ENCODE assay signal across 9 cellular contexts in genomic region chr2:74414913-74415761, GRCh38. TPM values are rescaled to one million over a fixed set of nuclear protein-coding genes. Genes with fewer than 3 reads are reported as not detected.
DNase-seq lines count a peak whose midpoint lies in the region; ATAC-seq, FAIRE-seq and TF ChIP-seq lines count a peak whose summit lies in the region.
"Had no signal": no experiment of that assay in that cellular context is flagged by ENCODE, and none has a peak within 500 bp of the region (broad histone marks: within the 10 kb centered on the region; RNA-seq: fewer than 3 reads in every experiment).

No MANE protein-coding gene starts in this region.

- peak; percentile 45 to 75 for ATAC-seq in naive thymus-derived CD8-positive, alpha-beta T cell
- no peak for ATAC-seq in HG02885 (IDR thresholded peaks at IDR 0.05; ENCODE audit: poor library complexity, unreplicated experiment)

- DNase-seq in NCI-H524 (lab: John Stamatoyannopoulos, UW), result peak; percentile 46 to 60
- no peak for DNase-seq in NCI-H524 treated with DMSO at 0.1 percent for 48 hours (lab: John Stamatoyannopoulos, UW)
- DNase-seq in Peyer's patch, result peak in 2 of 3 donors; percentile 61 to 81
- DNase-seq in naive thymus-derived CD8-positive, alpha-beta T cell, result peak in 5 of 10 donors; percentile 16 to 65 (median 32)
- no peak for DNase-seq in RCC 7860 (ENCODE audit: low spot score)
- no peak for DNase-seq in Caco-2

- H3K27me3 ChIP-seq in Peyer's patch (no peaks in the 10 kb centered on the region), esophagus (ENCODE audit: control insufficient read depth in 1 of 2, insufficient read depth in 2 of 2, low read length in 2 of 2) (peaks cover 0 to 2% of the 10 kb centered on the region in 2 donors), Caco-2 (replicated peaks; ENCODE audit: control insufficient read depth, insufficient read depth, low read length) (no peaks in the 10 kb centered on the region)

- H3K36me3 ChIP-seq in Peyer's patch (no peaks in the 10 kb centered on the region), esophagus (ENCODE audit: control insufficient read depth in 2 of 2, insufficient read depth in 2 of 2, low read length in 1 of 2) (no peaks in the 10 kb centered on the region), Caco-2 (ENCODE audit: control insufficient read depth, insufficient read depth, low read length) (no peaks in the 10 kb centered on the region)

- TF ChIP-seq CTCF in Peyer's patch (IDR thresholded peaks at IDR 0.05), result peak in 4 of 6 experiments; percentile 19 to 40 (median 28)
- no peak for TF ChIP-seq CTCF in Caco-2 (IDR thresholded peaks at IDR 0.05; ENCODE audit: insufficient read depth in 1 of 2, low read depth in 1 of 2, low read length in 1 of 2, severe bottlenecking in 1 of 2, unreplicated experiment in 1 of 2)

- H3K27me3 Mint-ChIP-seq in naive thymus-derived CD8-positive, alpha-beta T cell, result no peaks in the 10 kb centered on the region
- peaks cover 10% of the 10 kb centered on the region for H3K27me3 Mint-ChIP-seq in Caco-2 (ENCODE audit: insufficient read depth, unreplicated experiment)

- no peaks in the 10 kb centered on the region for H3K36me3 Mint-ChIP-seq in naive thymus-derived CD8-positive, alpha-beta T cell
- H3K36me3 Mint-ChIP-seq in Caco-2 (ENCODE audit: insufficient read depth, unreplicated experiment), result no peaks in the 10 kb centered on the region

- CTCF ChIA-PET in Caco-2 (lab: Charles Lee), result no interaction called here

- TF ChIP-seq POLR2A in Peyer's patch (IDR thresholded peaks at IDR 0.05), result no peak

- no peak for FAIRE-seq in RCC 7860 (lab: Jason Lieb, UNC)
- FAIRE-seq: TTC549 had no signal

- H3K4me1 ChIP-seq in Peyer's patch, result peaks cover 0 to 21% (median 12%) of the 10 kb centered on the region in 4 donors
- peaks cover 4 to 10% of the 10 kb centered on the region in 2 donors for H3K4me1 ChIP-seq in esophagus (ENCODE audit: control insufficient read depth in 2 of 2, insufficient read depth in 2 of 2, low read length in 1 of 2)
- H3K4me1 ChIP-seq in Caco-2, result no peaks in the 10 kb centered on the region

- BruUV-seq in Caco-2 (replicated peaks; lab: Mats Ljungman, UMichigan), result no TSS peak

- WGBS in esophagus, 2 donors, result 6 to 9% methylated on average over 62 of the region's 62 CpGs

- POLR2A ChIA-PET in naive thymus-derived CD8-positive, alpha-beta T cell (lab: Charles Lee), result interaction anchor here (1.0 to 3.6 kb wide), 4 partner anchors 10 to 236 kb away, joined by 3 to 15 read pairs (median 4); partner anchors contain the start of genes MOB1A and WBP1
- POLR2A ChIA-PET in Caco-2 (lab: Charles Lee), result no interaction called here

- H3K27ac ChIP-seq in Peyer's patch, result peak overlapping the region; percentile 5 to 55 (median 42)
- H3K27ac ChIP-seq in esophagus (ENCODE audit: low read depth in 2 of 2, low read length in 1 of 2), result no peak overlapping the region

- no peaks in the 10 kb centered on the region for H3K9me3 Mint-ChIP-seq in naive thymus-derived CD8-positive, alpha-beta T cell
- no peaks in the 10 kb centered on the region for H3K9me3 Mint-ChIP-seq in Caco-2 (ENCODE audit: unreplicated experiment)

- peak overlapping the region in 5 of 10 donors; percentile 21 to 76 (median 57) for H3K27ac Mint-ChIP-seq in naive thymus-derived CD8-positive, alpha-beta T cell
- no peak overlapping the region for H3K27ac Mint-ChIP-seq in Caco-2 (ENCODE audit: unreplicated experiment)

- peaks cover 9 to 37% (median 26%) of the 10 kb centered on the region in 4 donors for H3K4me1 Mint-ChIP-seq in naive thymus-derived CD8-positive, alpha-beta T cell
- no peaks in the 10 kb centered on the region for H3K4me1 Mint-ChIP-seq in Caco-2 (ENCODE audit: low read depth, unreplicated experiment)

- H3K9me3 ChIP-seq in Peyer's patch (no peaks in the 10 kb centered on the region), esophagus (ENCODE audit: control insufficient read depth in 2 of 2, insufficient read depth in 1 of 2, low read depth in 1 of 2, low read length in 1 of 2) (no peaks in the 10 kb centered on the region), Caco-2 (no peaks in the 10 kb centered on the region)

- peak overlapping the region; percentile 42 to 65 (median 49) for H3K4me3 ChIP-seq in Peyer's patch
- peak overlapping the region; percentile 35 to 45 for H3K4me3 ChIP-seq in esophagus (ENCODE audit: low read depth in 1 of 2, low read length in 2 of 2)
- no peak overlapping the region for H3K4me3 ChIP-seq in Caco-2 (ENCODE audit: low read depth, low read length)

- peak overlapping the region; percentile 55 to 84 (median 75) for H3K4me3 Mint-ChIP-seq in naive thymus-derived CD8-positive, alpha-beta T cell
- H3K4me3 Mint-ChIP-seq in Caco-2 (ENCODE audit: unreplicated experiment), result no peak overlapping the region

- intact Hi-C loops in Caco-2 (cut with micrococcal nuclease; ENCODE audit: unreplicated experiment), result no loop called here

RNA-seq across cellular contexts. Expression of gene C2orf81, which starts 6.3 kb away (rescaled TPM):
- total RNA-seq in Peyer's patch (1 to 10 TPM in 3 of 4 donors, under 1 TPM in 1; 0.94 to 3.3 (median 1.7) TPM), Caco-2 (2022) (0.84 and 1.7 TPM in 2 replicates)
- under 1 TPM; 0.81 to 0.92 TPM for polyA plus RNA-seq in esophagus
- 1 to 10 TPM; 7.5 to 9.8 TPM for total RNA-seq in naive thymus-derived CD8-positive, alpha-beta T cell
- polyA plus RNA-seq in naive thymus-derived CD8-positive, alpha-beta T cell, result 1 to 10 TPM; 3.2 to 5.3 (median 3.3) TPM

RNA-seq across cellular contexts. Expression of gene WDR54, which starts 6.4 kb away (rescaled TPM):
- total RNA-seq in Peyer's patch, result 1 to 10 TPM in 3 of 4 donors, not detected in 1; 1.2 to 2.5 (median 2.3) TPM
- polyA plus RNA-seq in esophagus, result 1 to 10 TPM; 3.5 to 5.4 TPM
- total RNA-seq in naive thymus-derived CD8-positive, alpha-beta T cell, result 10 to 100 TPM; 28.9 to 31.1 TPM
- 10 to 100 TPM; 43.9 to 65.1 (median 61.7) TPM for polyA plus RNA-seq in naive thymus-derived CD8-positive, alpha-beta T cell
- total RNA-seq in Caco-2 (2022), result 8.4 and 9.9 TPM in 2 replicates

RNA-seq across cellular contexts. Expression of gene RTKN, which starts 26.6 kb away (rescaled TPM):
- total RNA-seq in Peyer's patch (10 to 100 TPM; 46.2 to 99.9 (median 75.7) TPM), Caco-2 (2022) (123 and 139 TPM in 2 replicates)
- polyA plus RNA-seq in esophagus, result 10 to 100 TPM; 20.2 to 20.8 TPM
- under 1 TPM in 1 of 2 experiments, not detected in 1; 0.47 TPM for total RNA-seq in naive thymus-derived CD8-positive, alpha-beta T cell
- polyA plus RNA-seq in naive thymus-derived CD8-positive, alpha-beta T cell, result under 1 TPM; 0.09 to 0.54 (median 0.30) TPM

RNA-seq across cellular contexts. Expression of gene DCTN1, which starts 35.0 kb away (rescaled TPM):
- 100 to 1,000 TPM in 3 of 4 donors, 10 to 100 TPM in 1; 85.3 to 191 (median 121) TPM for total RNA-seq in Peyer's patch
- polyA plus RNA-seq in esophagus, result 10 to 100 TPM; 60.8 to 83.3 TPM
- total RNA-seq in naive thymus-derived CD8-positive, alpha-beta T cell, result 100 to 1,000 TPM in 1 of 2 experiments, 10 to 100 TPM in 1; 97.5 to 108 TPM
- 10 to 100 TPM; 55.0 to 80.1 (median 68.7) TPM for polyA plus RNA-seq in naive thymus-derived CD8-positive, alpha-beta T cell
- 132 and 139 TPM in 2 replicates for total RNA-seq in Caco-2 (2022)

RNA-seq across cellular contexts. Expression of gene INO80B, which starts 39.8 kb away (rescaled TPM):
- total RNA-seq in Peyer's patch (10 to 100 TPM in 3 of 4 donors, 1 to 10 TPM in 1; 5.4 to 83.3 (median 41.8) TPM), Caco-2 (2022) (25.2 and 29.1 TPM in 2 replicates)
- polyA plus RNA-seq in esophagus, result 10 to 100 TPM; 33.4 to 44.9 TPM
- 10 to 100 TPM; 93.6 to 93.8 TPM for total RNA-seq in naive thymus-derived CD8-positive, alpha-beta T cell
- 1 to 10 TPM; 8.1 to 9.4 (median 8.2) TPM for polyA plus RNA-seq in naive thymus-derived CD8-positive, alpha-beta T cell

Comparison
In these comparisons a context has a peak if more than half of its experiments do, and no peak if none do; other contexts are left out.
1. DNase-seq: peak in NCI-H524 (2 of 2) and Peyer's patch (2 of 3); none in NCI-H524 treated with DMSO at 0.1 percent for 48 hours (single experiment), RCC 7860 (single experiment) and Caco-2 (0 of 2).
2. H3K27ac ChIP-seq: peak in Peyer's patch (4 of 4); none in esophagus (0 of 2).
3. CTCF ChIP-seq: peak in Peyer's patch (4 of 6); none in Caco-2 (0 of 2).
4. RNA of gene RTKN, which starts 26.6 kb away (total RNA-seq): 123 to 139 TPM in Caco-2 and 46.2 to 99.9 TPM in Peyer's patch; 0.47 TPM in naive thymus-derived CD8-positive, alpha-beta T cell; every median in the first group is over 10 times any median in the second.